10 cellular contexts compared by ENCODE assay signal in the genomic region with DNA sequence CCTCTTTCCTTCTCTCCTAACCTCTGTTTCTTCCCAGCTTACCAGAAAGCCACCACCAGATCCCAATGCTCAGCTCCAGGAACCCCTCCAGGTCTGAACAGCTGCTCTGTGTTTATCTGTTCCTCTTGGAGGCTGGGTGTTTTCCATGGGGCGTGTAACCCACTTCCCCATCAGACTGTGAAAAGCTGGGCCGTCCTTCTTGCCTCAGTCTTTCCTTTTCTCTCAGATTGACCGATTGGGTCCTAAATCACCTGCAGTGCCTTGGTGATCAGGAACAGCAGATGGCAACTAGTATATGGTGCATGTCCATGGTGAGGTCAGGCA. TPM values are rescaled to one million over a fixed set of nuclear protein-coding genes. Genes with fewer than 3 reads are reported as not detected.
DNase-seq lines count a peak whose midpoint lies in the region; ATAC-seq and TF ChIP-seq lines count a peak whose summit lies in the region.
"Had no signal": no experiment of that assay in that cellular context is flagged by ENCODE, and none has a peak within 500 bp of the region (broad histone marks: within the 10 kb centered on the region; RNA-seq: fewer than 3 reads in every experiment).

No MANE protein-coding gene starts in this region.

- H2BK120ac ChIP-seq in mesendoderm (ENCODE audit: low read depth, low read length): no peak overlapping the region

- TF ChIP-seq CTCF in Peyer's patch (IDR thresholded peaks at IDR 0.05) (no peak), esophagus muscularis mucosa (IDR thresholded peaks at IDR 0.05) (no peak), upper lobe of left lung (IDR thresholded peaks at IDR 0.05) (no peak)

- H2BK5ac ChIP-seq in mesendoderm (ENCODE audit: low read length): no peak overlapping the region

- TF ChIP-seq EP300 in esophagus muscularis mucosa (IDR thresholded peaks at IDR 0.05): no peak
- no peak for TF ChIP-seq EP300 in upper lobe of left lung (IDR thresholded peaks at IDR 0.05)

- peaks cover 36% of the 10 kb centered on the region for H3K79me2 ChIP-seq in mesendoderm (ENCODE audit: control insufficient read depth, insufficient read depth, low read length)

- peak overlapping the region; percentile 54 to 76 (median 61) for H3K27ac ChIP-seq in Peyer's patch
- H3K27ac ChIP-seq in esophagus muscularis mucosa (replicated peaks in 1 of 4): peak overlapping the region; percentile 59 to 85 (median 66)
- H3K27ac ChIP-seq in muscle layer of duodenum (ENCODE audit: low read length): peak overlapping the region; percentile 81
- peak overlapping the region; percentile 28 to 70 (median 48) for H3K27ac ChIP-seq in upper lobe of left lung
- H3K27ac ChIP-seq in mesendoderm (ENCODE audit: low read depth, low read length): no peak overlapping the region

- H2AK5ac ChIP-seq in mesendoderm (ENCODE audit: low read length): no peak overlapping the region

- H3K4me1 ChIP-seq in Peyer's patch (peaks cover 5 to 73% (median 14%) of the 10 kb centered on the region in 4 donors), esophagus muscularis mucosa (peaks cover 62 to 90% (median 82%) of the 10 kb centered on the region in 4 donors), muscle layer of duodenum (ENCODE audit: control insufficient read depth in 1 of 2, insufficient read depth in 2 of 2, low read length in 2 of 2) (peaks cover 27 to 42% of the 10 kb centered on the region in 2 donors), upper lobe of left lung (peaks cover 63 to 77% (median 73%) of the 10 kb centered on the region in 4 donors), mesendoderm (ENCODE audit: control insufficient read depth, low read depth, low read length) (peaks cover 20% of the 10 kb centered on the region)

- H3K4ac ChIP-seq in mesendoderm (ENCODE audit: low read depth, low read length): no peak overlapping the region

- H3K56ac ChIP-seq in mesendoderm (ENCODE audit: low read length): no peak overlapping the region

- intact Hi-C loops in esophagus muscularis mucosa (cut with DNase I): loop anchor here (10.0 kb wide), 2 partner anchors 76 to 246 kb away; no protein-coding TSS in a partner anchor

- H3K4me3 ChIP-seq in Peyer's patch (no peak overlapping the region), esophagus muscularis mucosa (peak overlapping the region; percentile 11 to 20 (median 16)), muscle layer of duodenum (ENCODE audit: low read depth in 1 of 2, low read length in 2 of 2) (peak overlapping the region; percentile 8 to 34), upper lobe of left lung (no peak overlapping the region), mesendoderm (ENCODE audit: low read length) (no peak overlapping the region)

- no peak overlapping the region for H4K8ac ChIP-seq in mesendoderm (ENCODE audit: low read depth, low read length)

- no peak overlapping the region for H2BK15ac ChIP-seq in mesendoderm (replicated peaks; ENCODE audit: low read depth)

- H3K23ac ChIP-seq in mesendoderm (ENCODE audit: low read length): no peak overlapping the region

- no peak overlapping the region for H4K5ac ChIP-seq in mesendoderm (ENCODE audit: low read length)

- DNase-seq in Peyer's patch: no peak
- no peak for DNase-seq in esophagus muscularis mucosa (ENCODE audit: extremely low spot score)
- DNase-seq in upper lobe of left lung: no peak
- no peak for DNase-seq in ACHN
- no peak for DNase-seq in mesendoderm
- DNase-seq in middle frontal gyrus (ENCODE audit: extremely low spot score, low spot score): no peak
- DNase-seq: H7; naive thymus-derived CD8-positive, alpha-beta T cell; NCI-H187 had no signal

- H3K79me1 ChIP-seq in mesendoderm (ENCODE audit: low read length): peaks cover 35% of the 10 kb centered on the region

- ATAC-seq in upper lobe of left lung (ENCODE audit: low FRiP score in 2 of 2): peak in 1 of 2 donors; percentile 23
- ATAC-seq: naive thymus-derived CD8-positive, alpha-beta T cell had no signal

- H3K9me3 ChIP-seq in Peyer's patch: no peaks in the 10 kb centered on the region
- H3K9me3 ChIP-seq in esophagus muscularis mucosa: no peaks in the 10 kb centered on the region
- no peaks in the 10 kb centered on the region for H3K9me3 ChIP-seq in muscle layer of duodenum (ENCODE audit: control insufficient read depth in 1 of 2, low read length in 2 of 2)
- no peaks in the 10 kb centered on the region for H3K9me3 ChIP-seq in upper lobe of left lung

- no peak overlapping the region for H3K9ac ChIP-seq in mesendoderm (ENCODE audit: low read length)

- 85% methylated on average over 3 of the region's 3 CpGs for WGBS in esophagus muscularis mucosa
- 68 to 70% methylated on average over 3 of the region's 3 CpGs for WGBS in upper lobe of left lung, 2 donors
- WGBS in mesendoderm (ENCODE audit: extremely low coverage, insufficient coverage, low lambda C conversion rate): no CpG with 5 or more reads among the region's 3 CpGs

- H3K36me3 ChIP-seq in Peyer's patch (no peaks in the 10 kb centered on the region), esophagus muscularis mucosa (no peaks in the 10 kb centered on the region), muscle layer of duodenum (ENCODE audit: control insufficient read depth in 1 of 2, insufficient read depth in 2 of 2, low read length in 2 of 2) (no peaks in the 10 kb centered on the region), upper lobe of left lung (no peaks in the 10 kb centered on the region), mesendoderm (ENCODE audit: control insufficient read depth, insufficient read depth, low read length) (no peaks in the 10 kb centered on the region)

- in situ Hi-C loops in ACHN (cut with HindIII; ENCODE audit: low pct_ligation_motif_present, low pct_unique_long_range_greater_than_20kb, low sequenced_read_pairs): loop anchor here (25.0 kb wide), 1 partner anchor 138 kb away; no protein-coding TSS in a partner anchor

- H3K27me3 ChIP-seq in Peyer's patch (no peaks in the 10 kb centered on the region), esophagus muscularis mucosa (no peaks in the 10 kb centered on the region), muscle layer of duodenum (ENCODE audit: low read depth, low read length) (no peaks in the 10 kb centered on the region), upper lobe of left lung (peaks cover 0 to 5% (median 0%) of the 10 kb centered on the region in 4 donors), mesendoderm (ENCODE audit: insufficient read depth, low read length, poor library complexity) (no peaks in the 10 kb centered on the region)

- no peak overlapping the region for H3K18ac ChIP-seq in mesendoderm (ENCODE audit: low read length)

- TF ChIP-seq POLR2A in Peyer's patch (IDR thresholded peaks at IDR 0.05): no peak
- TF ChIP-seq POLR2A in esophagus muscularis mucosa (IDR thresholded peaks at IDR 0.05; ENCODE audit: low read depth): no peak
- TF ChIP-seq POLR2A in upper lobe of left lung (IDR thresholded peaks at IDR 0.05): no peak

- no peak overlapping the region for H3K4me2 ChIP-seq in mesendoderm (ENCODE audit: low read length)

RNA-seq across cellular contexts. Expression of gene SH3PXD2A, which starts 4.8 kb away (rescaled TPM):
- total RNA-seq in Peyer's patch: 10 to 100 TPM; 12.1 to 68.5 (median 21.7) TPM
- 10 to 100 TPM; 30.5 to 69.3 (median 40.0) TPM for total RNA-seq in esophagus muscularis mucosa
- total RNA-seq in upper lobe of left lung: 10 to 100 TPM; 19.6 to 42.2 (median 30.8) TPM
- 7.7 TPM for polyA plus RNA-seq in mesendoderm (2013, experiment 1 of 2)
- 7.8 TPM for polyA plus RNA-seq in mesendoderm (2013, experiment 2 of 2)

Comparison
In these comparisons a context has a peak if more than half of its experiments do, and no peak if none do; other contexts are left out.
1. H3K4me3 ChIP-seq: peak in esophagus muscularis mucosa (4 of 4) and muscle layer of duodenum (2 of 2); none in Peyer's patch (0 of 4), upper lobe of left lung (0 of 4) and mesendoderm (single experiment).